In the genomic region with DNA sequence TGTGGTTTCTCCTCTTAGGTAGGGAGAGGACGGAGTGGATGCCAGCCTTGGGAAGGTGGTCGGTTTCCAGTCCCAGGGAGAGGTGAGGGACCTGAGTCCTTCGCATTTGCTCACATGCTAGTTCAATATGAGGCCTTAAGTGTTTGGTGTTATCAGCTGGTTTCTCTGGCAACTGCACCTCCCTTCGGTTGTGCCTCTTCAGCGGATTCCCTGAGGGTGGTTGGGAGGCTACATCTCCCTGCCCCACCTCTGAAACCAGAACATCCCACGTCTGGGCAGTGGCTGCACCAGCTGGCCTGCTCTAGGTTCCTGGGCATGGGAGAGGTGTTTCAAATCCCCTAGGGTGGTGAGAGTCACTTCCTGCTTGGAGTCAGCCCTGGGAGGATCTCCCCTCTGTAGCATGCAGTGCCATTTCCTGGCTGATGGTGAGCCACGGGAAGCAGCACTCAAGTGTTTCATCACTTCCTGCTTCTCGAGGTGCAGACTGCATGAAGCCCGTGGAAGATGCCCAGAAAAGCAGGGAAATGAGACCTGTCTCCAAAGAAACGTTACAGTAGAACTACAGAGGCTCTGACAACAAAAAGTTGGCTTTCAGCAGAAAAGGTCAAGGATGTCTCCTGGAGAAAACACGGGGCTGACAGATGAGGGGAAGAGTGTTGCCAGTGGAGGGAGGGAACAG, we compare ENCODE assay signal across 8 cellular contexts.
DNase-seq lines count a peak whose midpoint lies in the region; ATAC-seq and TF ChIP-seq lines count a peak whose summit lies in the region.

No MANE protein-coding gene starts in this region.

- no peak for TF ChIP-seq CTCF in fibroblast of mammary gland (conservative IDR thresholded peaks at IDR 0.05; ENCODE audit: control insufficient read depth, insufficient read depth, low read depth, low read length)

- in situ Hi-C loops in KBM-7 (cut with MboI; ENCODE audit: low pct_unique_long_range_greater_than_20kb, low sequenced_read_pairs): no loop called here

- ATAC-seq in HG03039 (IDR thresholded peaks at IDR 0.05; ENCODE audit: unreplicated experiment): no peak

- DNase-seq in COLO668 (lab: John Stamatoyannopoulos, UW; ENCODE audit: unreplicated experiment) (peak; percentile 63), KBM-7 (peak; percentile 70), fibroblast of mammary gland (ENCODE audit: low read depth) (peak; percentile 58), NCI-H1105 (lab: John Stamatoyannopoulos, UW) (no peak)
- DNase-seq in activated CD4-positive, alpha-beta T cell treated with anti-CD3 and anti-CD28 coated beads, Interleukin-2, amount 50 U/mL, for 1 hour: peak; percentile 12
- DNase-seq in stimulated activated CD4-positive, alpha-beta T cell treated with anti-CD3 and anti-CD28 coated beads, Interleukin-15, amount 100 ng/mL, for 24 hours: peak; percentile 43
- DNase-seq in activated CD4-positive, CD25-positive, alpha-beta regulatory T cell (lab: John Stamatoyannopoulos, UW): no peak

- no peak overlapping the region for H3K4me3 ChIP-seq in fibroblast of mammary gland (ENCODE audit: control insufficient read depth, low read depth, low read length)

Comparison
In these comparisons a context has a peak if more than half of its experiments do, and no peak if none do; other contexts are left out.
1. DNase-seq: peak in COLO668 (single experiment), KBM-7 (single experiment), activated CD4-positive, alpha-beta T cell treated with anti-CD3 and anti-CD28 coated beads, Interleukin-2, amount 50 U/mL, for 1 hour (single experiment), fibroblast of mammary gland (single experiment) and stimulated activated CD4-positive, alpha-beta T cell treated with anti-CD3 and anti-CD28 coated beads, Interleukin-15, amount 100 ng/mL, for 24 hours (single experiment); none in activated CD4-positive, CD25-positive, alpha-beta regulatory T cell (0 of 4) and NCI-H1105 (single experiment).